8 cellular contexts compared by ENCODE assay signal in the genomic region with DNA sequence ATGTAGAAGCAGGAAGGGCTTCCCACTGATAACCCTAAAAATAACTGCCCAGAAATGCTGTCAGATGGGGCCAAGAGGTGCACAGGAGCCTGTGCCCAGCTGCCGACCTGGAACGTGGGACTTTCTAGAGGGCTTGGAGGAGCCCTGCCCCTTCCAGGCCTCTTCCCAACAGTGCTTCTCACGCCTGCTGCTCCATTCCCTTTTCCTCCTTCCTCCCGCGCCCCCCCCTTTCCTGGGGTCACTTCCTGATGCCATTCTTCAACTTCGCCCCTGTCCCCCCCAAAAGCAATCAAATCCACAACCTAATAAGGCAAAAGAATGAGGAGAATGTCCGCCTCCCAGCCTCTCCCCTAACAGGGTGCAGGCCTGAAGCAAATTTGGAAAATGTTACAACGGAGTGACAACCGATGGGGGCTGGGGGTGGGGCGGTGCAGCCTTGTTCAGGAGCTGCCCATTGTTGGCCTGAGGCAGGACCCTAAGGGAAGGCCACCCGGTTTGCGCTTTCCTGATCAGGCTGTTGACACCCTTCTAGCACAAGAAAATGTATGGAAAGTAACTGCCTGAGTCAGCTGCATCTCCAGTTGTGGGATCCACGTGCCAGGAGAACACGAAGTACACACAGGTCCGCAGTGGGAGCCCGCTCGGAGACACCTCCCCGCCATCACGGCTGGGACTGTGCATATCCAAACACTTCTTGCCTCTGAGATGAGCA. TPM values are rescaled to one million over a fixed set of nuclear protein-coding genes. Genes with fewer than 3 reads are reported as not detected.
DNase-seq lines count a peak whose midpoint lies in the region; ATAC-seq and TF ChIP-seq lines count a peak whose summit lies in the region.

No MANE protein-coding gene starts in this region.

- H3K4me3 ChIP-seq in Caco-2 (ENCODE audit: low read depth, low read length) (no peak overlapping the region), trophoblast cell (ENCODE audit: low read depth, low read length) (no peak overlapping the region)

- DNase-seq in Caco-2 (peak; percentile 88 to 96), glutamatergic neuron (no peak), trophoblast cell (peak in 1 of 2 donors; percentile 48), KBM-7 (no peak), SHP77 treated with DMSO at 0.1 percent for 48 hours (lab: John Stamatoyannopoulos, UW) (no peak), COR-L47 (lab: John Stamatoyannopoulos, UW) (no peak), NCI-H128 (lab: John Stamatoyannopoulos, UW; ENCODE audit: unreplicated experiment) (no peak)

- H2BK120ac ChIP-seq in trophoblast cell (ENCODE audit: insufficient read depth, low read length, poor library complexity), result peak overlapping the region; percentile 75

- H2BK5ac ChIP-seq in trophoblast cell (ENCODE audit: low read depth, low read length, poor library complexity), result peak overlapping the region; percentile 71

- H3K4me1 ChIP-seq in Caco-2, result peaks cover 100% of the 10 kb centered on the region
- peaks cover 73 to 81% of the 10 kb centered on the region in 2 experiments for H3K4me1 ChIP-seq in trophoblast cell (ENCODE audit: control insufficient read depth in 1 of 2, insufficient read depth in 2 of 2, low read length in 2 of 2)

- H3K9ac ChIP-seq in trophoblast cell (ENCODE audit: low read length), result peak overlapping the region; percentile 47

- CTCF ChIA-PET in Caco-2 (lab: Charles Lee), result interaction anchor here (1.1 kb wide), 1 partner anchor 31 kb away, joined by 4 read pairs; no protein-coding TSS in a partner anchor

- POLR2A ChIA-PET in Caco-2 (lab: Charles Lee), result interaction anchor here (0.6 to 0.7 kb wide), 2 partner anchors 19 to 264 kb away, joined by 3 to 6 read pairs; a partner anchor contains a TSS

- H3K4ac ChIP-seq in trophoblast cell (ENCODE audit: low read depth, low read length), result peak overlapping the region; percentile 51

- H3K36me3 ChIP-seq in Caco-2 (ENCODE audit: control insufficient read depth, insufficient read depth, low read length), result peaks cover 4% of the 10 kb centered on the region; the same call in 1 of the 2 replicates
- peaks cover 16 to 26% of the 10 kb centered on the region in 2 experiments for H3K36me3 ChIP-seq in trophoblast cell (ENCODE audit: control insufficient read depth in 1 of 2, insufficient read depth in 2 of 2, low read length in 2 of 2)

- TF ChIP-seq CTCF in Caco-2 (IDR thresholded peaks at IDR 0.05; ENCODE audit: insufficient read depth in 1 of 2, low read depth in 1 of 2, low read length in 1 of 2, severe bottlenecking in 1 of 2, unreplicated experiment in 1 of 2) (no peak), glutamatergic neuron (IDR thresholded peaks at IDR 0.05; ENCODE audit: partially characterized antibody, unreplicated experiment) (no peak)

- peak overlapping the region; percentile 67 for H4K8ac ChIP-seq in trophoblast cell (ENCODE audit: low read depth, low read length)

- peak overlapping the region; percentile 28 for H2AFZ ChIP-seq in trophoblast cell (ENCODE audit: insufficient read depth, low read length, poor library complexity)

- peak overlapping the region; percentile 75 for H3K14ac ChIP-seq in trophoblast cell (ENCODE audit: low read length)

- H3K36me3 Mint-ChIP-seq in Caco-2 (ENCODE audit: insufficient read depth, unreplicated experiment) (peaks cover 92% of the 10 kb centered on the region), glutamatergic neuron (ENCODE audit: unreplicated experiment) (no peaks in the 10 kb centered on the region)

- H3K27ac Mint-ChIP-seq in Caco-2 (ENCODE audit: unreplicated experiment) (peak overlapping the region; percentile 88), glutamatergic neuron (ENCODE audit: unreplicated experiment) (peak overlapping the region; percentile 96)

- H3K4me2 ChIP-seq in trophoblast cell (ENCODE audit: low read length), result peak overlapping the region; percentile 39

- peak overlapping the region; percentile 46 for H2BK12ac ChIP-seq in trophoblast cell (ENCODE audit: low read length)

- H3K9me3 ChIP-seq in Caco-2 (no peaks in the 10 kb centered on the region), trophoblast cell (ENCODE audit: insufficient read depth, low read depth, low read length) (no peaks in the 10 kb centered on the region)

- H3K4me3 Mint-ChIP-seq in Caco-2 (ENCODE audit: unreplicated experiment) (peak overlapping the region; percentile 69), glutamatergic neuron (ENCODE audit: unreplicated experiment) (peak overlapping the region; percentile 87)

- H3K4me1 Mint-ChIP-seq in Caco-2 (ENCODE audit: low read depth, unreplicated experiment) (peaks cover 84% of the 10 kb centered on the region), glutamatergic neuron (ENCODE audit: low read depth, unreplicated experiment) (peaks cover 78% of the 10 kb centered on the region)

- no CpG with 5 or more reads among the region's 19 CpGs for WGBS in trophoblast cell (ENCODE audit: extremely low coverage, insufficient coverage, insufficient read length)

- no peaks in the 10 kb centered on the region for H3K27me3 ChIP-seq in Caco-2 (replicated peaks; ENCODE audit: control insufficient read depth, insufficient read depth, low read length)
- no peaks in the 10 kb centered on the region for H3K27me3 ChIP-seq in trophoblast cell (ENCODE audit: insufficient read depth, low read length)

- H3K79me2 ChIP-seq in trophoblast cell (ENCODE audit: control insufficient read depth, insufficient read depth, low read length, poor library complexity), result peaks cover 52% of the 10 kb centered on the region

- peaks cover 60% of the 10 kb centered on the region for H3K79me1 ChIP-seq in trophoblast cell (ENCODE audit: low read length)

- H3K9me3 Mint-ChIP-seq in Caco-2 (ENCODE audit: unreplicated experiment), result no peaks in the 10 kb centered on the region
- peaks cover 17% of the 10 kb centered on the region for H3K9me3 Mint-ChIP-seq in glutamatergic neuron (ENCODE audit: unreplicated experiment)

- H3K23ac ChIP-seq in trophoblast cell (ENCODE audit: low read length), result no peak overlapping the region

- peak overlapping the region; percentile 60 for H3K18ac ChIP-seq in trophoblast cell (ENCODE audit: low read length)

- peak; percentile 44 for ATAC-seq in SK-N-SH treated with all-trans-retinoic acid at 6 μM for 48 hours

- in situ Hi-C loops in KBM-7 (cut with MboI; ENCODE audit: low pct_unique_long_range_greater_than_20kb, low sequenced_read_pairs), result no loop called here

- H2AK5ac ChIP-seq in trophoblast cell (ENCODE audit: low read length), result peak overlapping the region; percentile 6

- H4K91ac ChIP-seq in trophoblast cell (ENCODE audit: low read depth, low read length), result peak overlapping the region; percentile 86

- intact Hi-C loops in Caco-2 (cut with micrococcal nuclease; ENCODE audit: unreplicated experiment), result loop anchor here (1.0 kb wide), 1 partner anchor 17 kb away; no protein-coding TSS in a partner anchor

- H3K27me3 Mint-ChIP-seq in Caco-2 (ENCODE audit: insufficient read depth, unreplicated experiment), result no peaks in the 10 kb centered on the region
- peaks cover 15% of the 10 kb centered on the region for H3K27me3 Mint-ChIP-seq in glutamatergic neuron (ENCODE audit: unreplicated experiment)

- no TSS peak for BruUV-seq in Caco-2 (replicated peaks; lab: Mats Ljungman, UMichigan)

- H3K27ac ChIP-seq in trophoblast cell (ENCODE audit: low read depth, low read length), result peak overlapping the region; percentile 97

- H4K12ac ChIP-seq in trophoblast cell (ENCODE audit: low read depth, low read length), result peak overlapping the region; percentile 17

TF ChIP-seq in SK-N-SH treated with all-trans-retinoic acid at 6 μM for 48 hours, 23 proteins besides CTCF, POLR2A, EP300 and RAD21:
- TF ChIP-seq ZC3H10 (CRISPR knock-in tag; IDR thresholded peaks at IDR 0.05) (no peak), CSDC2 (CRISPR knock-in tag; IDR thresholded peaks at IDR 0.05) (0 out of 2 replicates have a peak, but pooled peaks have one; percentile 24), RARB (CRISPR knock-in tag; IDR thresholded peaks at IDR 0.05) (0 out of 2 replicates have a peak, but pooled peaks have one; percentile 24)
- TF ChIP-seq, protein P1, sequence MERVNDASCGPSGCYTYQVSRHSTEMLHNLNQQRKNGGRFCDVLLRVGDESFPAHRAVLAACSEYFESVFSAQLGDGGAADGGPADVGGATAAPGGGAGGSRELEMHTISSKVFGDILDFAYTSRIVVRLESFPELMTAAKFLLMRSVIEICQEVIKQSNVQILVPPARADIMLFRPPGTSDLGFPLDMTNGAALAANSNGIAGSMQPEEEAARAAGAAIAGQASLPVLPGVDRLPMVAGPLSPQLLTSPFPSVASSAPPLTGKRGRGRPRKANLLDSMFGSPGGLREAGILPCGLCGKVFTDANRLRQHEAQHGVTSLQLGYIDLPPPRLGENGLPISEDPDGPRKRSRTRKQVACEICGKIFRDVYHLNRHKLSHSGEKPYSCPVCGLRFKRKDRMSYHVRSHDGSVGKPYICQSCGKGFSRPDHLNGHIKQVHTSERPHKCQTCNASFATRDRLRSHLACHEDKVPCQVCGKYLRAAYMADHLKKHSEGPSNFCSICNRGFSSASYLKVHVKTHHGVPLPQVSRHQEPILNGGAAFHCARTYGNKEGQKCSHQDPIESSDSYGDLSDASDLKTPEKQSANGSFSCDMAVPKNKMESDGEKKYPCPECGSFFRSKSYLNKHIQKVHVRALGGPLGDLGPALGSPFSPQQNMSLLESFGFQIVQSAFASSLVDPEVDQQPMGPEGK (CRISPR knock-in tag; IDR thresholded peaks at IDR 0.05; ENCODE audit: borderline replicate concordance), result peak; percentile 61; the same call in 1 of the 2 replicates
TF ChIP-seq in SK-N-SH treated with all-trans-retinoic acid at 6 μM for 48 hours: peak in this region for 3.

RNA-seq across cellular contexts. Expression of a gene that starts 18.7 kb away (rescaled TPM):
- total RNA-seq in Caco-2 (2022), result 605 and 658 TPM in 2 replicates
- total RNA-seq in glutamatergic neuron (ENCODE audit: unreplicated experiment), result 975 TPM
- 442 and 468 TPM in 2 replicates for polyA plus RNA-seq in trophoblast cell (2013)

RNA-seq across cellular contexts. Expression of a gene that starts 47.1 kb away (rescaled TPM):
- total RNA-seq in Caco-2 (2022) (354 and 380 TPM in 2 replicates), glutamatergic neuron (ENCODE audit: unreplicated experiment) (247 TPM)
- polyA plus RNA-seq in trophoblast cell (2013), result 205 and 214 TPM in 2 replicates

RNA-seq across cellular contexts. Expression of a gene that starts 48.4 kb away (rescaled TPM):
- total RNA-seq in Caco-2 (2022), result 1.7 and 2.4 TPM in 2 replicates
- total RNA-seq in glutamatergic neuron (ENCODE audit: unreplicated experiment), result 6.3 TPM
- polyA plus RNA-seq in trophoblast cell (2013), result 0.56 and 0.72 TPM in 2 replicates

Comparison
In these comparisons a context has a peak if more than half of its experiments do, and no peak if none do; other contexts are left out.
1. DNase-seq: peak in Caco-2 (2 of 2); none in glutamatergic neuron (single experiment), KBM-7 (single experiment), SHP77 treated with DMSO at 0.1 percent for 48 hours (single experiment), COR-L47 (single experiment) and NCI-H128 (single experiment).